Comparison of ENCODE assay signal across 8 cellular contexts in genomic region chr13:102800145-102801041, GRCh38. TPM values are rescaled to one million over a fixed set of nuclear protein-coding genes. Genes with fewer than 3 reads are reported as not detected.
DNase-seq lines count a peak whose midpoint lies in the region; ATAC-seq lines count a peak whose summit lies in the region.

No MANE protein-coding gene starts in this region.

- no peaks in the 10 kb centered on the region for H3K27me3 ChIP-seq in layer of hippocampus (ENCODE audit: control insufficient read depth, insufficient read depth, low read length)

- peak overlapping the region; percentile 65 for H3K27ac ChIP-seq in layer of hippocampus (ENCODE audit: low read depth, low read length)

- peak; percentile 57 for DNase-seq in A172 (ENCODE audit: low spot score)
- peak; percentile 73 for DNase-seq in NCI-H2171 treated with DMSO at 0.1 percent for 48 hours (lab: John Stamatoyannopoulos, UW)
- DNase-seq in activated CD4-positive, CD25-positive, alpha-beta regulatory T cell treated with anti-CD3 and anti-CD28 coated beads, Interleukin-2, amount 50 U/mL, for 72 hours = peak; percentile 83
- peak; percentile 68 for DNase-seq in cerebellar cortex (ENCODE audit: low spot score)
- peak; percentile 71 to 81 for DNase-seq in stimulated activated CD4-positive, alpha-beta T cell treated with anti-CD3 and anti-CD28 coated beads, Interleukin-1b, Interleukin-23, amount 100 ng/mL, for 4 hours (ENCODE audit: low read depth in 2 of 2)

- ATAC-seq in GM18511 (IDR thresholded peaks at IDR 0.05; ENCODE audit: unreplicated experiment) (peak; percentile 76), HG02981 (IDR thresholded peaks at IDR 0.05; ENCODE audit: unreplicated experiment) (peak; percentile 77)

RNA-seq across cellular contexts. Expression of gene BIVM, which starts 1.5 kb away (rescaled TPM):
- total RNA-seq in A172 (2014; rRNA removed; shearing (Covaris generic)) = 31.6 and 31.8 TPM in 2 replicates

RNA-seq across cellular contexts. Expression of gene POGLUT2, which starts 1.6 kb away (rescaled TPM):
- total RNA-seq in A172 (2014; rRNA removed; shearing (Covaris generic)) = 37.4 and 38.8 TPM in 2 replicates

RNA-seq across cellular contexts. Expression of gene TEX30, which starts 26.8 kb away (rescaled TPM):
- 56.8 and 68.4 TPM in 2 replicates for total RNA-seq in A172 (2014; rRNA removed; shearing (Covaris generic))

RNA-seq across cellular contexts. Expression of gene ERCC5, which starts 45.4 kb away (rescaled TPM):
- 40.2 and 52.9 TPM in 2 replicates for total RNA-seq in A172 (2014; rRNA removed; shearing (Covaris generic))

Comparison
In these comparisons a context has a peak if more than half of its experiments do, and no peak if none do; other contexts are left out.
1. Peak in every context shown above with its lines: DNase-seq, ATAC-seq and H3K27ac ChIP-seq.